21 cellular contexts compared by ENCODE assay signal in the genomic region with DNA sequence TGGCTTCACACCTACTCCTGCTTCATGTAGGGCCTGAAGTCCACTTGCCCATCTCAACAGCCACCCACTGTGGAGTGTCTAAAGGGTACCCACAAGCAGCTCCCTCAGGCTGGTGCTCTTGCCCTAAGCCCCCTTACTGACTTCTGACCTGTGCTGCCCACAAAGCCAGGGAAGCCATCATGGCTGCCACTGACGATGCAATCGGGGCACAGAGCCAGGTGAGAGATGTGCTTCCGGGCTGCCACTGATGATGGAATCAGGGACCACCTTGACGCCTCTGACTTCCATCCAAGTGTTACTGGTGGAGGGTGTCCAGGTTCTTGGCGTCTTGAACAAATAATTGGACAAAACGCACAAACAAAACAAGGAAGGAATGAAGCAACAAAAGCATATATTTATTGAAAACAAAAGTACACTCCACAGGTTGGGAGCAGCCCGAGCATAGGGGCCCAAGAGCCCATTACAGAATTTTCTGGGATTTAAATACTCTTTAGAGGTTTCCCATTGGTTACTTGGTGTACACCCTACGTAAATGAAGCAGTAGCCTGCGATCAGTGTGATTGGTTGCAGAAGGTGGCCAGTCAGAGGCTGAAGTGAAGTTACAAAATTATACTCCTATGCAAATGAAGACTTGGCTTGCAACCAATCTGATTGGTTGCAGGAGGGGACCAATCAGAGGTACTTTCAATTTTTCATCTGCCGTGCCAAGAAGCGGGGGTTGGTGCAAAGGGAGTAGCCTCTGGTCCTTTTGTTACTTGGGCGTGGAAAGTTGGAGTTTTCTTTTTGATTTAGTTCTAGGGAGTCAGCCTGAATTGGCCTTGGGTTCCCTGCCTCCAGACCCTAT. TPM values are rescaled to one million over a fixed set of nuclear protein-coding genes. Genes with fewer than 3 reads are reported as not detected.
DNase-seq lines count a peak whose midpoint lies in the region; ATAC-seq, FAIRE-seq and TF ChIP-seq lines count a peak whose summit lies in the region.
"Had no signal": no experiment of that assay in that cellular context is flagged by ENCODE, and none has a peak within 500 bp of the region (broad histone marks: within the 10 kb centered on the region; RNA-seq: fewer than 3 reads in every experiment).

No MANE protein-coding gene starts in this region.

- H3K23me2 ChIP-seq in H1 (ENCODE audit: low read depth, low read length) = no peaks in the 10 kb centered on the region; the same call in 1 of the 2 replicates

- H3K14ac ChIP-seq in H1 (ENCODE audit: insufficient read length) = no peak overlapping the region

- H2AFZ ChIP-seq in H1 (ENCODE audit: low read length) = peak overlapping the region; percentile 90; the same call in 1 of the 2 replicates
- H2AFZ ChIP-seq: parathyroid adenoma had no signal

- no peaks in the 10 kb centered on the region for H3K79me1 ChIP-seq in H1 (ENCODE audit: low read depth, low read length)

- POLR2A ChIA-PET in H1 (lab: Charles Lee; ENCODE audit: partially characterized antibody) = interaction anchor here (1.4 to 3.9 kb wide), 4 partner anchors 8 to 66 kb away, joined by 6 to 23 read pairs (median 13); a partner anchor contains a TSS

- H3K27ac ChIP-seq in H1 (ENCODE audit: low read depth, low read length) = no peak overlapping the region
- H3K27ac ChIP-seq: parathyroid adenoma, upper lobe of left lung had no signal

- H4K8ac ChIP-seq in H1 (ENCODE audit: extremely low read depth, insufficient read depth, low read length) = no peak overlapping the region

- no peaks in the 10 kb centered on the region for H3K9me3 ChIP-seq in H1 (ENCODE audit: insufficient read depth in 2 of 2, low read depth in 1 of 2, low read length in 1 of 2)
- H3K9me3 ChIP-seq: SK-N-SH, upper lobe of left lung had no signal

- H2BK120ac ChIP-seq in H1 (replicated peaks; ENCODE audit: low read depth, low read length) = peak overlapping the region; percentile 33

- H3K27ac Mint-ChIP-seq in neural crest cell (ENCODE audit: unreplicated experiment) = peak overlapping the region; percentile 21
- H3K27ac Mint-ChIP-seq: activated naive CD8-positive, alpha-beta T cell treated with anti-CD3 and anti-CD28 coated beads, Interleukin-2, amount 50 U/mL, for 24 hours; activated T-helper 1 cell treated with anti-CD3 and anti-CD28 coated beads, Interleukin-12 subunit alpha, Interleukin-12 subunit beta, Interleukin-2, Interleukin-4 antibody, amounts not matched to agents 30 ng/mL and 10 ng/mL and 1 ng/mL, durations not matched to agents 14 hours and 24 hours and 36 hours; CD14-positive monocyte; stimulated activated memory B cell treated with anti-CD40 and anti-IgM and Interleukin-4, amounts not matched to agents 10 μg/mL and 1 μg/mL and 100 μg/mL, for 72 hours had no signal

- TF ChIP-seq EP300 in H1 (IDR thresholded peaks at IDR 0.05; ENCODE audit: borderline replicate concordance in 1 of 2, low read depth in 2 of 2, low read length in 2 of 2) = no peak

- 0 out of 2 replicates have a peak overlapping the region, but pooled peaks have one; percentile 57 for H2AK5ac ChIP-seq in H1 (ENCODE audit: low read depth, low read length)

- peak overlapping the region; percentile 68 for H3K18ac ChIP-seq in H1 (ENCODE audit: extremely low read depth, low read length)

- no peak for FAIRE-seq in H1 (lab: Jason Lieb, UNC)
- FAIRE-seq: islet of Langerhans had no signal

- H3K27me3 ChIP-seq in H1 (replicated peaks in 1 of 4; ENCODE audit: control insufficient read depth in 3 of 4, extremely low read depth in 1 of 4, insufficient read depth in 3 of 4, low read length in 3 of 4) = no peaks in the 10 kb centered on the region
- H3K27me3 ChIP-seq: upper lobe of left lung had no signal

- TF ChIP-seq CTCF in H1 (IDR thresholded peaks at IDR 0.05; ENCODE audit: control extremely low read depth in 1 of 3, insufficient read depth in 1 of 3, low read depth in 1 of 3, low read length in 3 of 3) = no peak
- TF ChIP-seq CTCF in neural crest cell (conservative IDR thresholded peaks at IDR 0.05) = no peak

- H3K4me3 ChIP-seq in H1 (ENCODE audit: extremely low read depth in 1 of 4, insufficient read depth in 2 of 4, low read depth in 3 of 4, low read length in 4 of 4) = no peak overlapping the region
- H3K4me3 ChIP-seq: upper lobe of left lung had no signal

- H3K9ac ChIP-seq in H1 (replicated peaks in 1 of 4; ENCODE audit: extremely low read depth in 1 of 4, low read depth in 3 of 4, low read length in 3 of 4) = no peak overlapping the region; a peak in 1 of 7 replicates
- H3K9ac ChIP-seq: parathyroid adenoma, SK-N-SH had no signal

- peak overlapping the region; percentile 84; the same call in 1 of the 2 replicates for H2BK20ac ChIP-seq in H1 (ENCODE audit: low read length)

- H2BK5ac ChIP-seq in H1 (ENCODE audit: low read depth, low read length) = peak overlapping the region; percentile 88; the same call in 1 of the 2 replicates

- ATAC-seq in GM21526 (IDR thresholded peaks at IDR 0.05; ENCODE audit: low FRiP score, unreplicated experiment) (no peak), GM18520 (IDR thresholded peaks at IDR 0.05; ENCODE audit: unreplicated experiment) (no peak)
- ATAC-seq: activated naive CD8-positive, alpha-beta T cell treated with anti-CD3 and anti-CD28 coated beads, Interleukin-2, amount 50 U/mL, for 24 hours; stimulated activated memory B cell treated with anti-CD40 and anti-IgM and Interleukin-4, amounts not matched to agents 10 μg/mL and 1 μg/mL and 100 μg/mL, for 72 hours had no signal

- H3K4me1 Mint-ChIP-seq in neural crest cell = peaks cover 49% of the 10 kb centered on the region
- H3K4me1 Mint-ChIP-seq: stimulated activated memory B cell treated with anti-CD40 and anti-IgM and Interleukin-4, amounts not matched to agents 10 μg/mL and 1 μg/mL and 100 μg/mL, for 72 hours had no signal

- peak overlapping the region; percentile 63 for H4K5ac ChIP-seq in H1 (ENCODE audit: insufficient read length, low read depth, low read length)

- DNase-seq in NCI-H1092 treated with DMSO at 0.1 percent for 48 hours (lab: John Stamatoyannopoulos, UW) = peak; percentile 54
- DNase-seq in NCI-H1092 (lab: John Stamatoyannopoulos, UW) = no peak
- peak; percentile 6 for DNase-seq in NCI-H2171 (lab: John Stamatoyannopoulos, UW)
- DNase-seq in H1 (ENCODE audit: low read depth in 1 of 2, low spot score in 2 of 2) = no peak
- no peak for DNase-seq in neural crest cell (ENCODE audit: low read depth, low spot score)
- no peak for DNase-seq in activated CD4-positive, alpha-beta T cell treated with anti-CD3 and anti-CD28 coated beads for 48 hours
- DNase-seq: 8988T; activated CD4-positive, alpha-beta T cell treated with anti-CD3 and anti-CD28 coated beads, Interleukin-2, amount 50 U/mL, for 48 hours; activated naive CD8-positive, alpha-beta T cell treated with anti-CD3 and anti-CD28 coated beads, Interleukin-2, amount 50 U/mL, for 24 hours; SK-N-SH; upper lobe of left lung had no signal

- H3K4me2 ChIP-seq in H1 (ENCODE audit: insufficient read depth in 1 of 2, low read depth in 2 of 2, low read length in 2 of 2) = no peak overlapping the region
- H3K4me2 ChIP-seq: SK-N-SH had no signal

- 95% methylated on average over 12 of the region's 12 CpGs; no CpG with 5 or more reads in 1 of the 2 experiments for WGBS in H1 (ENCODE audit: extremely low coverage in 1 of 2, insufficient coverage in 1 of 2, insufficient read length in 1 of 2, insufficient replicate concordance in 2 of 2, low coverage in 1 of 2, low lambda C conversion rate in 2 of 2, missing lambda C conversion rate in 1 of 2), 2 experiments

- peaks cover 3% of the 10 kb centered on the region for H3K9me3 Mint-ChIP-seq in neural crest cell
- H3K9me3 Mint-ChIP-seq: activated naive CD8-positive, alpha-beta T cell treated with anti-CD3 and anti-CD28 coated beads, Interleukin-2, amount 50 U/mL, for 24 hours; activated T-helper 1 cell treated with anti-CD3 and anti-CD28 coated beads, Interleukin-12 subunit alpha, Interleukin-12 subunit beta, Interleukin-2, Interleukin-4 antibody, amounts not matched to agents 30 ng/mL and 10 ng/mL and 1 ng/mL, durations not matched to agents 14 hours and 24 hours and 36 hours; stimulated activated memory B cell treated with anti-CD40 and anti-IgM and Interleukin-4, amounts not matched to agents 10 μg/mL and 1 μg/mL and 100 μg/mL, for 72 hours had no signal

- H3K4me1 ChIP-seq in H1 (replicated peaks in 1 of 4; ENCODE audit: control insufficient read depth in 3 of 4, insufficient read depth in 4 of 4, low read length in 3 of 4) = peaks cover 6 to 27% (median 19%) of the 10 kb centered on the region in 4 experiments
- H3K4me1 ChIP-seq: parathyroid adenoma had no signal

- H4K20me1 ChIP-seq in H1 (replicated peaks in 1 of 2; ENCODE audit: control insufficient read depth in 1 of 2, insufficient read depth in 2 of 2, low read length in 2 of 2) = no peaks in the 10 kb centered on the region

- H3K27me3 Mint-ChIP-seq in neural crest cell (ENCODE audit: low read depth) = no peaks in the 10 kb centered on the region

- H3K36me3 Mint-ChIP-seq in neural crest cell (ENCODE audit: low read depth) = no peaks in the 10 kb centered on the region
- H3K36me3 Mint-ChIP-seq: CD14-positive monocyte; stimulated activated memory B cell treated with anti-CD40 and anti-IgM and Interleukin-4, amounts not matched to agents 10 μg/mL and 1 μg/mL and 100 μg/mL, for 72 hours had no signal

- H3K23ac ChIP-seq in H1 (ENCODE audit: insufficient read length) = no peak overlapping the region

- no peaks in the 10 kb centered on the region for H3K36me3 ChIP-seq in H1 (ENCODE audit: control insufficient read depth in 2 of 4, insufficient read depth in 4 of 4, low read length in 3 of 4)
- H3K36me3 ChIP-seq: upper lobe of left lung had no signal

- no peak overlapping the region for H3K56ac ChIP-seq in H1 (replicated peaks; ENCODE audit: insufficient read length, low read depth, low read length)

- peak overlapping the region; percentile 98 for H4K91ac ChIP-seq in H1 (replicated peaks; ENCODE audit: insufficient read length, low read length)

- peak overlapping the region; percentile 2 for H3K4ac ChIP-seq in H1 (replicated peaks; ENCODE audit: insufficient read length, low read depth, low read length)

- H3K4me3 Mint-ChIP-seq in neural crest cell = no peak overlapping the region
- H3K4me3 Mint-ChIP-seq: activated naive CD8-positive, alpha-beta T cell treated with anti-CD3 and anti-CD28 coated beads, Interleukin-2, amount 50 U/mL, for 24 hours; activated T-helper 1 cell treated with anti-CD3 and anti-CD28 coated beads, Interleukin-12 subunit alpha, Interleukin-12 subunit beta, Interleukin-2, Interleukin-4 antibody, amounts not matched to agents 30 ng/mL and 10 ng/mL and 1 ng/mL, durations not matched to agents 14 hours and 24 hours and 36 hours; CD14-positive monocyte; stimulated activated memory B cell treated with anti-CD40 and anti-IgM and Interleukin-4, amounts not matched to agents 10 μg/mL and 1 μg/mL and 100 μg/mL, for 72 hours had no signal

- H2BK15ac ChIP-seq in H1 (ENCODE audit: low read length) = peak overlapping the region; percentile 96; the same call in 1 of the 2 replicates

- no peak for TF ChIP-seq RAD21 in H1 (IDR thresholded peaks at IDR 0.05 in 1 of 2, conservative IDR thresholded peaks at IDR 0.05 in 1 of 2; ENCODE audit: low read depth in 2 of 2, low read length in 2 of 2)

- CTCF ChIA-PET in H1 (lab: Charles Lee; ENCODE audit: partially characterized antibody) = no interaction called here

- no peaks in the 10 kb centered on the region for H3K79me2 ChIP-seq in H1 (ENCODE audit: control insufficient read depth in 1 of 2, insufficient read depth in 2 of 2, low read length in 2 of 2)
- H3K79me2 ChIP-seq: parathyroid adenoma had no signal

- H2BK12ac ChIP-seq in H1 (ENCODE audit: low read depth, low read length) = peak overlapping the region; percentile 96

- no peak for TF ChIP-seq POLR2A in H1 (IDR thresholded peaks at IDR 0.05; ENCODE audit: control extremely low read depth in 1 of 2, low read depth in 2 of 2, low read length in 2 of 2)

RNA-seq across cellular contexts. Expression of a gene that starts 4.5 kb away (rescaled TPM):
- total RNA-seq in H1 (2021; fragmentation: NEBNext Ultra II Directional; extraction: Animal tissue kit (Norgen Biotek cat#: 25700)) = 0.31 TPM in 1 of 2 replicates, not detected in the other
- 0.21 and 0.22 TPM in 2 replicates for polyA plus RNA-seq in H1 (2011; rRNA removed)
- 0.25 TPM for polyA plus RNA-seq in H1 (2011; cell fraction: cytosol; rRNA removed)
- 0.16 TPM for polyA plus RNA-seq in H1 (2011; cell fraction: nucleus; rRNA removed)
- 0.19 TPM in 1 of 4 replicates, not detected in the others for polyA plus RNA-seq in H1 (2012, experiment 1 of 2)
- polyA plus RNA-seq in H1 (2012, experiment 2 of 2) = not detected
- 0.12 TPM for polyA plus RNA-seq in H1 (2013, experiment 1 of 2)
- polyA plus RNA-seq in H1 (2013, experiment 2 of 2) = 0.11 TPM
- 0.17 and 0.54 TPM in 2 replicates for polyA minus RNA-seq in H1 (2011; rRNA and poly(A)+ RNA removed)
- polyA minus RNA-seq in H1 (2011; cell fraction: cytosol; rRNA and poly(A)+ RNA removed) = not detected
- not detected for polyA minus RNA-seq in H1 (2011; cell fraction: nucleus; rRNA and poly(A)+ RNA removed)
- total RNA-seq in neural crest cell = 0.55 and 1.2 TPM in 2 replicates
- total RNA-seq: activated T-helper 1 cell treated with anti-CD3 and anti-CD28 coated beads, Interleukin-12 subunit alpha, Interleukin-12 subunit beta, Interleukin-2, Interleukin-4 antibody, amounts not matched to agents 30 ng/mL and 10 ng/mL and 1 ng/mL, durations not matched to agents 14 hours and 24 hours and 36 hours; chondrocyte; LHCN-M2; mononuclear cell had no signal
- polyA plus RNA-seq: CD14-positive monocyte had no signal

RNA-seq across cellular contexts. Expression of a gene that starts 21.8 kb away (rescaled TPM):
- total RNA-seq in H1 (2021; fragmentation: NEBNext Ultra II Directional; extraction: Animal tissue kit (Norgen Biotek cat#: 25700)) = not detected in 2 replicates
- 0.03 TPM in 1 of 2 replicates, not detected in the other for polyA plus RNA-seq in H1 (2011; rRNA removed)
- not detected for polyA plus RNA-seq in H1 (2011; cell fraction: cytosol; rRNA removed)
- polyA plus RNA-seq in H1 (2011; cell fraction: nucleus; rRNA removed) = 0.03 TPM
- 0.29 TPM in 1 of 4 replicates, not detected in the others for polyA plus RNA-seq in H1 (2012, experiment 1 of 2)
- not detected for polyA plus RNA-seq in H1 (2012, experiment 2 of 2)
- 0.08 TPM for polyA plus RNA-seq in H1 (2013, experiment 1 of 2)
- polyA plus RNA-seq in H1 (2013, experiment 2 of 2) = 0.09 TPM
- not detected in 2 replicates for polyA minus RNA-seq in H1 (2011; rRNA and poly(A)+ RNA removed)
- polyA minus RNA-seq in H1 (2011; cell fraction: cytosol; rRNA and poly(A)+ RNA removed) = not detected
- polyA minus RNA-seq in H1 (2011; cell fraction: nucleus; rRNA and poly(A)+ RNA removed) = not detected
- 0.41 and 0.72 TPM in 2 replicates for total RNA-seq in neural crest cell
- total RNA-seq: activated T-helper 1 cell treated with anti-CD3 and anti-CD28 coated beads, Interleukin-12 subunit alpha, Interleukin-12 subunit beta, Interleukin-2, Interleukin-4 antibody, amounts not matched to agents 30 ng/mL and 10 ng/mL and 1 ng/mL, durations not matched to agents 14 hours and 24 hours and 36 hours had no signal
- polyA plus RNA-seq: CD14-positive monocyte had no signal

Comparison
In these comparisons a context has a peak if more than half of its experiments do, and no peak if none do; other contexts are left out.
1. DNase-seq: peak in NCI-H1092 treated with DMSO at 0.1 percent for 48 hours (single experiment) and NCI-H2171 (single experiment); none in NCI-H1092 (single experiment), H1 (0 of 2), neural crest cell (single experiment) and activated CD4-positive, alpha-beta T cell treated with anti-CD3 and anti-CD28 coated beads for 48 hours (single experiment).